18 cellular contexts compared by ENCODE assay signal in genomic region chr7:149616898-149617297, GRCh38.
A peak's percentile ranks its signal among the peaks of the same experiment; 100 is the strongest.
DNase-seq lines count a peak whose midpoint lies in the region; ATAC-seq, FAIRE-seq and TF ChIP-seq lines count a peak whose summit lies in the region.
"Had no signal": no experiment of that assay in that cellular context is flagged by ENCODE, and none has a peak within 500 bp of the region (broad histone marks: within the 10 kb centered on the region; RNA-seq: fewer than 3 reads in every experiment).

No MANE protein-coding gene starts in this region.

- TF ChIP-seq POLR2A in K562 (conservative IDR thresholded peaks at IDR 0.05), result no peak

- H3K36me3 ChIP-seq in K562 (ENCODE audit: control insufficient read depth, insufficient read depth, low read length), result peaks cover 95% of the 10 kb centered on the region
- peaks cover 47% of the 10 kb centered on the region for H3K36me3 ChIP-seq in SJCRH30

- DNase-seq in activated naive CD4-positive, alpha-beta T cell treated with anti-CD3 and anti-CD28 coated beads, Interleukin-2, amount 50 U/mL, for 72 hours (ENCODE audit: low spot score in 2 of 2), result no peak
- DNase-seq in activated naive CD4-positive, alpha-beta T cell treated with anti-CD3 and anti-CD28 coated beads, Interleukin-2, amount 50 U/mL, for 16 hours, result no peak
- DNase-seq in K562 (ENCODE audit: extremely low read depth in 1 of 4, low spot score in 3 of 4) (no peak), SJCRH30 (no peak), NCI-H1048 (lab: John Stamatoyannopoulos, UW) (no peak)
- DNase-seq in stimulated activated effector memory CD8-positive, alpha-beta T cell treated with anti-CD3 and anti-CD28 coated beads, Interleukin-12 subunit alpha, Interleukin-12 subunit beta, amount 100 ng/mL, for 72 hours (ENCODE audit: low spot score in 2 of 2), result no peak
- DNase-seq: BE2C; Calu3; CD4-positive, alpha-beta memory T cell; GF-D8; NCI-H1694 treated with DMSO at 0.1 percent for 48 hours; NCI-H526; SHP77 treated with DMSO at 0.1 percent for 48 hours had no signal

- no peak overlapping the region for H3K4me3 ChIP-seq in K562
- no peak overlapping the region for H3K4me3 ChIP-seq in SJCRH30

- TF ChIP-seq RAD21 in Ishikawa (IDR thresholded peaks at IDR 0.05; ENCODE audit: low read depth) (no peak), K562 (CRISPR knock-in tag; conservative IDR thresholded peaks at IDR 0.05 in 1 of 2, IDR thresholded peaks at IDR 0.05 in 1 of 2) (no peak)

- CTCF ChIA-PET in K562 (lab: Yijun Ruan, JAX; ENCODE audit: low intra/inter-chr PET ratio), result no interaction called here

- H3K4me3 Mint-ChIP-seq in stimulated activated effector memory CD8-positive, alpha-beta T cell treated with anti-CD3 and anti-CD28 coated beads, Interleukin-12 subunit alpha, Interleukin-12 subunit beta, amount 100 ng/mL, for 72 hours, result no peak overlapping the region

- H3K9ac ChIP-seq in K562 (ENCODE audit: insufficient read depth in 1 of 2, low read depth in 2 of 2, low read length in 2 of 2), result no peak overlapping the region

- no peak overlapping the region for H2AFZ ChIP-seq in K562 (ENCODE audit: low read depth, low read length)

- no peak for TF ChIP-seq CTCF in K562 (IDR thresholded peaks at IDR 0.05 in 2 of 3, conservative IDR thresholded peaks at IDR 0.05 in 1 of 3; ENCODE audit: insufficient read depth in 2 of 3, low read depth in 1 of 3, low read length in 3 of 3)

- 91% methylated on average over 8 of the region's 8 CpGs for WGBS in K562 (ENCODE audit: insufficient coverage, low coverage, missing lambda C conversion rate)

- H3K79me2 ChIP-seq in K562 (ENCODE audit: control insufficient read depth, insufficient read depth, low read length), result peaks cover 4% of the 10 kb centered on the region; the same call in 2 of the 3 replicates

- no peaks in the 10 kb centered on the region for H3K9me1 ChIP-seq in K562 (ENCODE audit: control insufficient read depth, insufficient read depth, low read length)

- H4K20me1 ChIP-seq in K562 (replicated peaks; ENCODE audit: control insufficient read depth, insufficient read depth, low read length), result peaks cover 4% of the 10 kb centered on the region

- intact Hi-C loops in K562 (cut with micrococcal nuclease), result no loop called here

- FAIRE-seq in K562 (lab: Jason Lieb, UNC), result no peak
- FAIRE-seq: A204.1, GM19239, RCC 7860 had no signal

- H3K27ac Mint-ChIP-seq in activated naive CD4-positive, alpha-beta T cell treated with anti-CD3 and anti-CD28 coated beads, Interleukin-2, amount 50 U/mL, for 72 hours, result peak overlapping the region; percentile 8 to 73
- peak overlapping the region; percentile 51 for H3K27ac Mint-ChIP-seq in stimulated activated effector memory CD8-positive, alpha-beta T cell treated with anti-CD3 and anti-CD28 coated beads, Interleukin-12 subunit alpha, Interleukin-12 subunit beta, amount 100 ng/mL, for 72 hours

- POLR2A ChIA-PET in K562 (lab: Yijun Ruan, JAX), result interaction anchor here (1.0 to 1.1 kb wide), 2 partner anchors 11 to 186 kb away, joined by 3 read pairs; no protein-coding TSS in a partner anchor

- H3K4me1 Mint-ChIP-seq in stimulated activated effector memory CD8-positive, alpha-beta T cell treated with anti-CD3 and anti-CD28 coated beads, Interleukin-12 subunit alpha, Interleukin-12 subunit beta, amount 100 ng/mL, for 72 hours, result peaks cover 52% of the 10 kb centered on the region

- no TSS peak for BruUV-seq in K562 (replicated peaks; lab: Mats Ljungman, UMichigan)

- TF ChIP-seq EP300 in Ishikawa (IDR thresholded peaks at IDR 0.05; ENCODE audit: borderline replicate concordance) (no peak), K562 (IDR thresholded peaks at IDR 0.05; ENCODE audit: low read length) (no peak)

- no peak overlapping the region for H3K27ac ChIP-seq in K562 (ENCODE audit: extremely low read depth, low read depth, low read length)
- no peak overlapping the region for H3K27ac ChIP-seq in SJCRH30

- no peak overlapping the region for H3K4me2 ChIP-seq in K562 (ENCODE audit: insufficient read depth, low read length)

- H3K9me3 ChIP-seq in K562 (replicated peaks; ENCODE audit: control insufficient read depth, insufficient read depth, low read depth, low read length) (no peaks in the 10 kb centered on the region), SJCRH30 (replicated peaks) (no peaks in the 10 kb centered on the region)
- H3K9me3 ChIP-seq: BE2C had no signal

- ATAC-seq in activated naive CD4-positive, alpha-beta T cell treated with anti-CD3 and anti-CD28 coated beads, Interleukin-2, amount 50 U/mL, for 72 hours, result no peak
- ATAC-seq in K562, result no peak
- no peak for ATAC-seq in stimulated activated effector memory CD8-positive, alpha-beta T cell treated with anti-CD3 and anti-CD28 coated beads, Interleukin-12 subunit alpha, Interleukin-12 subunit beta, amount 100 ng/mL, for 72 hours
- ATAC-seq: SK-N-SH treated with all-trans-retinoic acid at 6 μM for 48 hours had no signal

- H3K27me3 ChIP-seq in K562 (ENCODE audit: control insufficient read depth in 2 of 2, insufficient read depth in 2 of 2, low read length in 2 of 2), result no peaks in the 10 kb centered on the region
- no peaks in the 10 kb centered on the region for H3K27me3 ChIP-seq in SJCRH30
- H3K27me3 ChIP-seq: BE2C had no signal

- H3K36me3 Mint-ChIP-seq in activated naive CD4-positive, alpha-beta T cell treated with anti-CD3 and anti-CD28 coated beads, Interleukin-2, amount 50 U/mL, for 72 hours, result peaks cover 49 to 51% of the 10 kb centered on the region in 2 donors
- peaks cover 100% of the 10 kb centered on the region for H3K36me3 Mint-ChIP-seq in stimulated activated effector memory CD8-positive, alpha-beta T cell treated with anti-CD3 and anti-CD28 coated beads, Interleukin-12 subunit alpha, Interleukin-12 subunit beta, amount 100 ng/mL, for 72 hours

- H3K9me3 Mint-ChIP-seq in activated naive CD4-positive, alpha-beta T cell treated with anti-CD3 and anti-CD28 coated beads, Interleukin-2, amount 50 U/mL, for 72 hours, result no peaks in the 10 kb centered on the region
- H3K9me3 Mint-ChIP-seq in stimulated activated effector memory CD8-positive, alpha-beta T cell treated with anti-CD3 and anti-CD28 coated beads, Interleukin-12 subunit alpha, Interleukin-12 subunit beta, amount 100 ng/mL, for 72 hours, result no peaks in the 10 kb centered on the region
- H3K9me3 Mint-ChIP-seq: CD4-positive, alpha-beta memory T cell had no signal

- H3K4me1 ChIP-seq in K562 (replicated peaks in 1 of 2; ENCODE audit: control insufficient read depth in 2 of 2, insufficient read depth in 2 of 2, low read length in 2 of 2) (peaks cover 0 to 2% of the 10 kb centered on the region in 2 experiments; a peak in 3 of 5 replicates), SJCRH30 (no peaks in the 10 kb centered on the region)
- H3K4me1 ChIP-seq: BE2C had no signal

- in situ Hi-C loops in K562 (cut with MboI), result no loop called here

TF ChIP-seq in Ishikawa, 13 proteins besides CTCF, POLR2A, EP300 and RAD21 (continues in another document):
- TF ChIP-seq CREB1 (IDR thresholded peaks at IDR 0.05; ENCODE audit: low read depth) (no peak), USF1 (IDR thresholded peaks at IDR 0.05) (peak; percentile 83), TCF12 (IDR thresholded peaks at IDR 0.05; ENCODE audit: low read depth) (no peak), ZBTB7A (IDR thresholded peaks at IDR 0.05; ENCODE audit: low read depth) (no peak), FOXM1 (IDR thresholded peaks at IDR 0.05; ENCODE audit: borderline replicate concordance, low read depth) (no peak), NFIC (IDR thresholded peaks at IDR 0.05) (0 out of 2 replicates have a peak, but pooled peaks have one; percentile 17), EGR1 (IDR thresholded peaks at IDR 0.05) (no peak), CEBPB (IDR thresholded peaks at IDR 0.05) (no peak)

TF ChIP-seq in K562, 482 proteins besides CTCF, POLR2A, EP300 and RAD21 (continues in another document):
- TF ChIP-seq FOXA1 (IDR thresholded peaks at IDR 0.05; ENCODE audit: borderline replicate concordance), result no peak
- TF ChIP-seq, protein P1, sequence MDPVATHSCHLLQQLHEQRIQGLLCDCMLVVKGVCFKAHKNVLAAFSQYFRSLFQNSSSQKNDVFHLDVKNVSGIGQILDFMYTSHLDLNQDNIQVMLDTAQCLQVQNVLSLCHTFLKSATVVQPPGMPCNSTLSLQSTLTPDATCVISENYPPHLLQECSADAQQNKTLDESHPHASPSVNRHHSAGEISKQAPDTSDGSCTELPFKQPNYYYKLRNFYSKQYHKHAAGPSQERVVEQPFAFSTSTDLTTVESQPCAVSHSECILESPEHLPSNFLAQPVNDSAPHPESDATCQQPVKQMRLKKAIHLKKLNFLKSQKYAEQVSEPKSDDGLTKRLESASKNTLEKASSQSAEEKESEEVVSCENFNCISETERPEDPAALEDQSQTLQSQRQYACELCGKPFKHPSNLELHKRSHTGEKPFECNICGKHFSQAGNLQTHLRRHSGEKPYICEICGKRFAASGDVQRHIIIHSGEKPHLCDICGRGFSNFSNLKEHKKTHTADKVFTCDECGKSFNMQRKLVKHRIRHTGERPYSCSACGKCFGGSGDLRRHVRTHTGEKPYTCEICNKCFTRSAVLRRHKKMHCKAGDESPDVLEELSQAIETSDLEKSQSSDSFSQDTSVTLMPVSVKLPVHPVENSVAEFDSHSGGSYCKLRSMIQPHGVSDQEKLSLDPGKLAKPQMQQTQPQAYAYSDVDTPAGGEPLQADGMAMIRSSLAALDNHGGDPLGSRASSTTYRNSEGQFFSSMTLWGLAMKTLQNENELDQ (CRISPR knock-in tag; IDR thresholded peaks at IDR 0.05; ENCODE audit: borderline replicate concordance), result no peak
- TF ChIP-seq POLR2B (IDR thresholded peaks at IDR 0.05; ENCODE audit: low read depth, partially characterized antibody), result no peak
- TF ChIP-seq RBFOX2 (IDR thresholded peaks at IDR 0.05; ENCODE audit: low read depth, low read length), result peak; percentile 42
